Comparison of ENCODE assay signal across 1 cellular context in the genomic region with DNA sequence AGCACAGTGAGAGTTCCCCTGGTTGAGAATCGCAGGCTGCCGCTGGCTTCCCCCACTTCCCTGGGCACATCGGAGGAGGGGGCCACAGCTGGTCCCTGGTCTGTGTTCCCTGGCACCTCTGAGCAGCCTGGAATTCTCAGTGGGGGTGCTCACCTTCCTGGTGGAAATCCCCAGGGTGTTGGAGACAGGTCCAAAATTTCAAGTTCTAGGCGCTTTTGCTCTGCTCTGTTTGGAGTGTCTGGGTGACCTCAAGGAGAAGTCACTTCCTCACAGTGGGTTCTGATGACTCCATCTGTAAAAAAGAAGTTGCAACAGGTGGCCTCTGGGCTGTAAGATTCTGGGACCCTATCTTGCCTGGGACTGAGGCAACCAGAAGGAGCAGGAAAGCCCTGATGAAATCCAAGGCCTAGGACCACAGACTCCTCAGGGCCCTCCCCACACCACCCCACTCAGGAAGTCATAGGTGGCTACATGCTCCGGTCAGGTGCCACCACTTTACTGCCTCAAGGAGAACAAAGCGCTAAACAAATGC.
TF ChIP-seq lines count a peak whose summit lies in the region.

A gene with protein sequence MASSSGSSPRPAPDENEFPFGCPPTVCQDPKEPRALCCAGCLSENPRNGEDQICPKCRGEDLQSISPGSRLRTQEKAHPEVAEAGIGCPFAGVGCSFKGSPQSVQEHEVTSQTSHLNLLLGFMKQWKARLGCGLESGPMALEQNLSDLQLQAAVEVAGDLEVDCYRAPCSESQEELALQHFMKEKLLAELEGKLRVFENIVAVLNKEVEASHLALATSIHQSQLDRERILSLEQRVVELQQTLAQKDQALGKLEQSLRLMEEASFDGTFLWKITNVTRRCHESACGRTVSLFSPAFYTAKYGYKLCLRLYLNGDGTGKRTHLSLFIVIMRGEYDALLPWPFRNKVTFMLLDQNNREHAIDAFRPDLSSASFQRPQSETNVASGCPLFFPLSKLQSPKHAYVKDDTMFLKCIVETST (minus strand): TSS at position 400 of the 532 bp plus-strand sequence. CDS start 721 bp downstream, outside the sequence.

TF ChIP-seq in SK-N-SH treated with all-trans-retinoic acid at 6 μM for 48 hours, 23 proteins besides CTCF, POLR2A, EP300 and RAD21 (continued from another document):
- TF ChIP-seq, protein P1, sequence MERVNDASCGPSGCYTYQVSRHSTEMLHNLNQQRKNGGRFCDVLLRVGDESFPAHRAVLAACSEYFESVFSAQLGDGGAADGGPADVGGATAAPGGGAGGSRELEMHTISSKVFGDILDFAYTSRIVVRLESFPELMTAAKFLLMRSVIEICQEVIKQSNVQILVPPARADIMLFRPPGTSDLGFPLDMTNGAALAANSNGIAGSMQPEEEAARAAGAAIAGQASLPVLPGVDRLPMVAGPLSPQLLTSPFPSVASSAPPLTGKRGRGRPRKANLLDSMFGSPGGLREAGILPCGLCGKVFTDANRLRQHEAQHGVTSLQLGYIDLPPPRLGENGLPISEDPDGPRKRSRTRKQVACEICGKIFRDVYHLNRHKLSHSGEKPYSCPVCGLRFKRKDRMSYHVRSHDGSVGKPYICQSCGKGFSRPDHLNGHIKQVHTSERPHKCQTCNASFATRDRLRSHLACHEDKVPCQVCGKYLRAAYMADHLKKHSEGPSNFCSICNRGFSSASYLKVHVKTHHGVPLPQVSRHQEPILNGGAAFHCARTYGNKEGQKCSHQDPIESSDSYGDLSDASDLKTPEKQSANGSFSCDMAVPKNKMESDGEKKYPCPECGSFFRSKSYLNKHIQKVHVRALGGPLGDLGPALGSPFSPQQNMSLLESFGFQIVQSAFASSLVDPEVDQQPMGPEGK (CRISPR knock-in tag; IDR thresholded peaks at IDR 0.05; ENCODE audit: borderline replicate concordance) = no peak
- no peak for TF ChIP-seq ZNF565 (CRISPR knock-in tag; conservative IDR thresholded peaks at IDR 0.05; ENCODE audit: low read depth)
- TF ChIP-seq TOX (CRISPR knock-in tag; IDR thresholded peaks at IDR 0.05; ENCODE audit: borderline replicate concordance) = no peak
- TF ChIP-seq ARNTL (CRISPR knock-in tag; IDR thresholded peaks at IDR 0.05; ENCODE audit: borderline replicate concordance, low read depth) = no peak
- no peak for TF ChIP-seq ZFP30 (CRISPR knock-in tag; IDR thresholded peaks at IDR 0.05)
- TF ChIP-seq, protein P2, sequence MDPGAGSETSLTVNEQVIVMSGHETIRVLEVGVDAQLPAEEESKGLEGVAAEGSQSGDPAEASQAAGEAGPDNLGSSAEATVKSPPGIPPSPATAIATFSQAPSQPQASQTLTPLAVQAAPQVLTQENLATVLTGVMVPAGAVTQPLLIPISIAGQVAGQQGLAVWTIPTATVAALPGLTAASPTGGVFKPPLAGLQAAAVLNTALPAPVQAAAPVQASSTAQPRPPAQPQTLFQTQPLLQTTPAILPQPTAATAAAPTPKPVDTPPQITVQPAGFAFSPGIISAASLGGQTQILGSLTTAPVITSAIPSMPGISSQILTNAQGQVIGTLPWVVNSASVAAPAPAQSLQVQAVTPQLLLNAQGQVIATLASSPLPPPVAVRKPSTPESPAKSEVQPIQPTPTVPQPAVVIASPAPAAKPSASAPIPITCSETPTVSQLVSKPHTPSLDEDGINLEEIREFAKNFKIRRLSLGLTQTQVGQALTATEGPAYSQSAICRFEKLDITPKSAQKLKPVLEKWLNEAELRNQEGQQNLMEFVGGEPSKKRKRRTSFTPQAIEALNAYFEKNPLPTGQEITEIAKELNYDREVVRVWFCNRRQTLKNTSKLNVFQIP (CRISPR knock-in tag; IDR thresholded peaks at IDR 0.05; ENCODE audit: borderline replicate concordance, low read depth) = no peak
- TF ChIP-seq ISL1 (CRISPR knock-in tag; IDR thresholded peaks at IDR 0.05) = no peak
- TF ChIP-seq ZNF8 (CRISPR knock-in tag; IDR thresholded peaks at IDR 0.05) = no peak
- no peak for TF ChIP-seq ESRRG (CRISPR knock-in tag; IDR thresholded peaks at IDR 0.05)
